Comparison of ENCODE assay signal across 7 cellular contexts in genomic region chr4:119954487-119954886, GRCh38.
DNase-seq lines count a peak whose midpoint lies in the region; ATAC-seq, FAIRE-seq and TF ChIP-seq lines count a peak whose summit lies in the region.
"Not testable (repeated sequence)": the region's sequence is repeated elsewhere in the genome, so short reads cannot be mapped to it uniquely, and the experiment has no call there.

No MANE protein-coding gene starts in this region.

- H2BK20ac ChIP-seq in H9 (ENCODE audit: low read depth, low read length, poor library complexity, severe bottlenecking), result not testable (repeated sequence)

- H2BK15ac ChIP-seq in H9 (ENCODE audit: low read depth, low read length), result not testable (repeated sequence)

- H3K36me3 Mint-ChIP-seq in H9 (ENCODE audit: insufficient read depth in 1 of 3, low read depth in 3 of 3), result not testable (repeated sequence)

- H2BK12ac ChIP-seq in H9 (ENCODE audit: insufficient read length, low read depth, low read length), result not testable (repeated sequence)

- H3K9me3 ChIP-seq in H9 (ENCODE audit: control insufficient read depth, low read depth, low read length); K562 (replicated peaks; ENCODE audit: control insufficient read depth, insufficient read depth, low read depth, low read length); iPS-15b (ENCODE audit: control insufficient read depth, insufficient read depth, low read length): not testable (repeated sequence)

- H3K9me1 ChIP-seq in K562 (ENCODE audit: control insufficient read depth, insufficient read depth, low read length), result not testable (repeated sequence)

- H3K4me3 Mint-ChIP-seq in H9, result peak overlapping the region in 1 of 2 experiments; percentile 21; a peak in 2 of 5 replicates

- H2BK5ac ChIP-seq in H9 (ENCODE audit: insufficient read length, low read length), result not testable (repeated sequence)

- not testable (repeated sequence) for H2AFZ ChIP-seq in H9 (ENCODE audit: low read length)
- H2AFZ ChIP-seq in K562 (ENCODE audit: low read depth, low read length), result peak overlapping the region; percentile 77

- in situ Hi-C loops in K562 (cut with MboI), result not testable (repeated sequence)

- not testable (repeated sequence) for H3K23me2 ChIP-seq in H9 (ENCODE audit: insufficient read length, low read depth, low read length, poor library complexity, severe bottlenecking)

- no CpG with 5 or more reads among the region's 18 CpGs for WGBS in H9 (ENCODE audit: extremely low coverage, insufficient read length, low lambda C conversion rate)
- 11% methylated on average over 11 of the region's 18 CpGs for WGBS in K562 (ENCODE audit: insufficient coverage, low coverage, missing lambda C conversion rate)

- not testable (repeated sequence) for H2AK5ac ChIP-seq in H9 (ENCODE audit: insufficient read length, low read length)

- not testable (repeated sequence) for H3K14ac ChIP-seq in H9 (ENCODE audit: insufficient read depth, low read length)

- not testable (repeated sequence) for H4K20me1 ChIP-seq in H9 (ENCODE audit: control insufficient read depth, insufficient read depth, insufficient read length); K562 (replicated peaks; ENCODE audit: control insufficient read depth, insufficient read depth, low read length)

- H3K9ac ChIP-seq in H9 (ENCODE audit: extremely low read depth, insufficient read length, low read length); K562 (ENCODE audit: insufficient read depth in 1 of 2, low read depth in 2 of 2, low read length in 2 of 2); iPS-15b (ENCODE audit: low read depth, low read length): not testable (repeated sequence)

- not testable (repeated sequence) for H2BK120ac ChIP-seq in H9 (ENCODE audit: low read depth, low read length, poor library complexity, severe bottlenecking)

- not testable (repeated sequence) for H3K4me2 ChIP-seq in H9 (ENCODE audit: insufficient read depth, insufficient read length, low read length); K562 (ENCODE audit: insufficient read depth, low read length)

- not testable (repeated sequence) for H3K27me3 ChIP-seq in H9 (ENCODE audit: insufficient read depth, low read length); K562 (ENCODE audit: control insufficient read depth in 2 of 2, insufficient read depth in 2 of 2, low read length in 2 of 2); iPS-15b (ENCODE audit: control insufficient read depth, insufficient read depth, low read length)

- H3K56ac ChIP-seq in H9 (ENCODE audit: insufficient read length, low read depth, low read length), result not testable (repeated sequence)

- DNase-seq in DMS53 (lab: John Stamatoyannopoulos, UW) (peak; percentile 65), NCI-H1417 (lab: John Stamatoyannopoulos, UW) (peak in 2 of 3 experiments; percentile 33 to 75), NCI-H748 (lab: John Stamatoyannopoulos, UW; ENCODE audit: unreplicated experiment) (peak; percentile 7), K562 (ENCODE audit: extremely low read depth in 1 of 4, low spot score in 3 of 4) (peak in 1 of 4 experiments; percentile 8)
- DNase-seq in H9, result not testable (repeated sequence)

- H4K5ac ChIP-seq in H9 (ENCODE audit: insufficient read length, low read depth, low read length), result not testable (repeated sequence)

- not testable (repeated sequence) for TF ChIP-seq CTCF in 22Rv1 (IDR thresholded peaks at IDR 0.05); H9 (conservative IDR thresholded peaks at IDR 0.05); K562 (IDR thresholded peaks at IDR 0.05 in 2 of 3, conservative IDR thresholded peaks at IDR 0.05 in 1 of 3; ENCODE audit: insufficient read depth in 2 of 3, low read depth in 1 of 3, low read length in 3 of 3)

- not testable (repeated sequence) for H3K4ac ChIP-seq in H9 (ENCODE audit: low read depth, low read length)

- H3K27me3 Mint-ChIP-seq in H9 (ENCODE audit: low read depth), result not testable (repeated sequence)

- peak overlapping the region in 2 of 3 experiments; percentile 20 to 68; a peak in 2 of 7 replicates for H3K27ac Mint-ChIP-seq in H9

- not testable (repeated sequence) for H3K79me2 ChIP-seq in H9 (ENCODE audit: insufficient read depth, low read length); K562 (ENCODE audit: control insufficient read depth, insufficient read depth, low read length)

- not testable (repeated sequence) for BruUV-seq in K562 (replicated peaks; lab: Mats Ljungman, UMichigan)

- FAIRE-seq in K562 (lab: Jason Lieb, UNC), result not testable (repeated sequence)

- TF ChIP-seq RAD21 in K562 (CRISPR knock-in tag; conservative IDR thresholded peaks at IDR 0.05 in 1 of 2, IDR thresholded peaks at IDR 0.05 in 1 of 2), result not testable (repeated sequence)

- POLR2A ChIA-PET in K562 (lab: Yijun Ruan, JAX), result not testable (repeated sequence)

- intact Hi-C loops in K562 (cut with micrococcal nuclease), result not testable (repeated sequence)

- not testable (repeated sequence) for H4K8ac ChIP-seq in H9 (replicated peaks; ENCODE audit: insufficient read length, low read depth, low read length)

- not testable (repeated sequence) for H3K4me1 ChIP-seq in H9 (ENCODE audit: insufficient read depth, low read length); K562 (replicated peaks in 1 of 2; ENCODE audit: control insufficient read depth in 2 of 2, insufficient read depth in 2 of 2, low read length in 2 of 2); iPS-15b (ENCODE audit: control insufficient read depth, insufficient read depth, low read length)

- not testable (repeated sequence) for H3K79me1 ChIP-seq in H9 (ENCODE audit: insufficient read depth, low read depth, low read length, poor library complexity, severe bottlenecking)

- not testable (repeated sequence) for H3K36me3 ChIP-seq in K562 (ENCODE audit: control insufficient read depth, insufficient read depth, low read length); iPS-15b (ENCODE audit: control insufficient read depth, insufficient read depth, low read length)

- not testable (repeated sequence) for H3T11ph ChIP-seq in H9 (ENCODE audit: low read length)

- H3K23ac ChIP-seq in H9 (ENCODE audit: insufficient read length, low read depth, low read length), result not testable (repeated sequence)

- H3K27ac ChIP-seq in 22Rv1, result peak overlapping the region; percentile 63
- H3K27ac ChIP-seq in H9 (ENCODE audit: insufficient read length, low read depth, low read length); K562 (ENCODE audit: extremely low read depth, low read depth, low read length): not testable (repeated sequence)

- not testable (repeated sequence) for H3K18ac ChIP-seq in H9 (ENCODE audit: insufficient read length, low read depth, low read length)

- not testable (repeated sequence) for H4K91ac ChIP-seq in H9 (ENCODE audit: insufficient read length, low read depth, low read length)

- TF ChIP-seq POLR2A in K562 (conservative IDR thresholded peaks at IDR 0.05), result not testable (repeated sequence)

- CTCF ChIA-PET in K562 (lab: Yijun Ruan, JAX; ENCODE audit: low intra/inter-chr PET ratio), result not testable (repeated sequence)

- ATAC-seq in K562, result not testable (repeated sequence)

- H3K4me1 Mint-ChIP-seq in H9, result not testable (repeated sequence)

- H3K9me3 Mint-ChIP-seq in H9, result not testable (repeated sequence)

- not testable (repeated sequence) for TF ChIP-seq EP300 in K562 (IDR thresholded peaks at IDR 0.05; ENCODE audit: low read length)

- H3K4me3 ChIP-seq in K562, result not testable (repeated sequence)
- H3K4me3 ChIP-seq in iPS-15b (ENCODE audit: low read depth, low read length), result peak overlapping the region; percentile 32

TF ChIP-seq in K562, 482 proteins besides CTCF, POLR2A, EP300 and RAD21:
- TF ChIP-seq HNRNPLL (IDR thresholded peaks at IDR 0.05; ENCODE audit: low read depth, low read length, poor library complexity, severe bottlenecking) (peak; percentile 62), NRF1 (conservative IDR thresholded peaks at IDR 0.05 in 1 of 2, IDR thresholded peaks at IDR 0.05 in 1 of 2) (peak in 1 of 2 experiments; percentile 21; a peak in 2 of 4 replicates), YY1 (IDR thresholded peaks at IDR 0.05; ENCODE audit: borderline replicate concordance in 1 of 3, control insufficient read depth in 1 of 3, extremely low read depth in 1 of 3, insufficient read depth in 3 of 3, insufficient read length in 1 of 3, insufficient replicate concordance in 2 of 3, low read depth in 1 of 3, low read length in 2 of 3) (peak in 1 of 3 experiments; percentile 37)
